Comparison of ENCODE assay signal across 1 cellular context in the genomic region with DNA sequence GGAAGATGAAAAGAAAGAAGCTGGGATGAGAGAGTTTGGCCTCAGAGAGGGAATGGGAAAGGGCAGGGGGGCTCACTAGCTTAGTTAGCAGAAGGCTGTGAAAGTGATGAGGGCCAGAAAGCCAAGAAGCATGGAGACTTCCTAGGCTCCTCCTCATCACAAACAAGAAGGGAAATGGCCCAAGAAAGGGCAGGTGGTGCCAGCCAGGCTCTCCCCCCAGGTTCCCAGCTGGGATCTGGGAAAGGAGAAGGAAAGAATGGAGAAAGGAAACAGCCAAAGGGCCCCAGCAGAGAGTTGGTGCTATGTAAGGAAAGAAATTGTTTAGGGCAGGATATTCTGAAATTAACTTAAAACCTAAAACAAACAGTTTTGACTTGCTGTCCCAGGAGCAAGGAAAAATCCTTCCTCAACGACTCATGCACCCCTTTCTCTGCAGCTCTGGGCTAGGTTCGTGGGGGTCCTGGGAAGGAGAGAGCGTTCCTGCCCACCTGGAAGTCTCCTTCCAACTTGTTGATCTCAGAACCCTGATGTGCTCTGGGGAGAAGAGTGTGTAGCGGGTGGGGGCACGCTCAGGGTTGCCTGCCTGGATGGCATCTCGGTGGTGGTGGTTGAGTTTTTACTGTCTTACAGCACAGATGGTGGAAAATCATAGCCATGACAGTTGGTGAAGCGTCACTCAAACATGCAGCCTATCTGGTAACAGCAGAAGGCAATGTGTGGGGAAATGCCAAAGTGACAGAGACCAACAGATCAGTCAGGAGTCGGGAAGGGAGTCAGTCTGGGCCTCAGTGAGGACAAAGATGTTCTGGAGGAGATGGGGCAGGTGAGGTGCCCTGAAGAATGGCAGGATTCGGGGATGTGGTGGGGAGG.
TF ChIP-seq lines count a peak whose summit lies in the region.

No MANE protein-coding gene starts in this region.

TF ChIP-seq in IMR-90, 13 proteins besides CTCF, POLR2A, EP300 and RAD21:
- TF ChIP-seq NFE2L2 (IDR thresholded peaks at IDR 0.05; ENCODE audit: low read depth, low read length) (no peak), RCOR1 (IDR thresholded peaks at IDR 0.05; ENCODE audit: insufficient replicate concordance, low read length) (no peak), MAFK (IDR thresholded peaks at IDR 0.05; ENCODE audit: low read depth, low read length) (no peak)
TF ChIP-seq in IMR-90: peak in this region for 0.
